ENCODE assay signal across 1 cellular context in the genomic region with DNA sequence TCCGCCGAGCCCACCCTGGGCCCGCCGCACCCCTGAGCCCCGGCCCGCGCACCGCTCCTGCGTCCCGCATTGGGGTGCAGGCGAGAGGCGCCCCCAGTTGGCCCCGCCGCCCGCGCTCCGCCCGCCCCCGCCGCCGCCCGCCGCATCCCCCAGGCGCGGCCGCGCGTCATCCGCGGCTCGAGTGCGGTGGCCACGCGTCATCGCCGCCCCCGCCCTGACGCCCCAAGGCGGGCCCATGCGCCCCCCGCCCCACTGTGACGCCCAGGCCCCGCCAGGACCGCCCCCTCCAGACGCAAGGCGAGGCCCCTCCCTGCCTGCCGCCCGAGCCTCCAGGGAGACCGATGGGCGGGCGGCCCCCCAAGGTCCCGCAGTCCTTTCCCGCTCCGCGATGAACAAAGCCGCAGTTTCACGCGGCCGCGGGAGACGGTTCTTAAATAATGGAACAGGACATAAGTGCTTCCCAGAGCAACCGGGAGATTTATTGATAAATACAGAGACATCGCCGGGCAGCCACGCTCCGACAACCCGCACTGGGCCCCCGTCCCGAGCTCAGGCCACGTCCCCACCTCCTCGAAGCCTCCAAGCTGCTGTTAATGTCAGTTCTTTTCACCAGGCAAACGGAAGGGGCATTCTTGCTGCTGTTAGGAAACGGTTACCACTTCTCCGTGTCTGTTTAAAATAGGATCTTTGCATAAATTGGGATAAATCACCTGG.
TF ChIP-seq lines count a peak whose summit lies in the region.

A gene with protein sequence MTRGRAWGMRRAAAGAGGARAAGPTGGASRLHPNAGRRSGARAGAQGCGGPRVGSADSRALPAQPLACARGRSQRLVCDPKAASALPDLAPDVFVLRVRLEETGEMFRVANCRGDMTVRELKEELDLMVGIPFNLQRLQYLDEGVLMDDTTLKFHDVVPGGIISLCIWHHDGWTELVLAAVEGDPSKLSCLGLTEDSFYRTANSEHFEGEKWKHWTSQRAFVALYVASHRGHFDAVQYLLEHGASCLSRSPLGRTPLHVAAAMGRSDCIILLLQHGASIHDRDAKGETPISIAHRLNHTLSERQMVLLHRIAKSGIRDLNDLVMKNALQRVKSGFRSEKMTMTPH (minus strand): TSS at position 170 of the 714 bp plus-strand sequence. CDS start 0 bp downstream, at position 170.

TF ChIP-seq in HepG2, 621 proteins besides CTCF, POLR2A, EP300 and RAD21:
- TF ChIP-seq ZNF790 (CRISPR knock-in tag; IDR thresholded peaks at IDR 0.05; ENCODE audit: borderline replicate concordance) (no peak), KLF15 (CRISPR knock-in tag; IDR thresholded peaks at IDR 0.05; ENCODE audit: borderline replicate concordance) (no peak), TOPORS (CRISPR knock-in tag; IDR thresholded peaks at IDR 0.05) (no peak), SPEN (CRISPR knock-in tag; IDR thresholded peaks at IDR 0.05; ENCODE audit: low read depth) (no peak), ZNF207 (IDR thresholded peaks at IDR 0.05; ENCODE audit: borderline replicate concordance) (no peak), MYC (CRISPR knock-in tag; IDR thresholded peaks at IDR 0.05; ENCODE audit: borderline replicate concordance) (no peak), KDM1A (CRISPR knock-in tag; IDR thresholded peaks at IDR 0.05) (no peak), KLF12 (CRISPR knock-in tag; IDR thresholded peaks at IDR 0.05; ENCODE audit: borderline replicate concordance) (no peak), NRL (CRISPR knock-in tag; IDR thresholded peaks at IDR 0.05; ENCODE audit: borderline replicate concordance) (no peak), ZNF878 (CRISPR knock-in tag; IDR thresholded peaks at IDR 0.05) (no peak), ZNF33B (CRISPR knock-in tag; IDR thresholded peaks at IDR 0.05) (no peak)
- TF ChIP-seq, protein P1, sequence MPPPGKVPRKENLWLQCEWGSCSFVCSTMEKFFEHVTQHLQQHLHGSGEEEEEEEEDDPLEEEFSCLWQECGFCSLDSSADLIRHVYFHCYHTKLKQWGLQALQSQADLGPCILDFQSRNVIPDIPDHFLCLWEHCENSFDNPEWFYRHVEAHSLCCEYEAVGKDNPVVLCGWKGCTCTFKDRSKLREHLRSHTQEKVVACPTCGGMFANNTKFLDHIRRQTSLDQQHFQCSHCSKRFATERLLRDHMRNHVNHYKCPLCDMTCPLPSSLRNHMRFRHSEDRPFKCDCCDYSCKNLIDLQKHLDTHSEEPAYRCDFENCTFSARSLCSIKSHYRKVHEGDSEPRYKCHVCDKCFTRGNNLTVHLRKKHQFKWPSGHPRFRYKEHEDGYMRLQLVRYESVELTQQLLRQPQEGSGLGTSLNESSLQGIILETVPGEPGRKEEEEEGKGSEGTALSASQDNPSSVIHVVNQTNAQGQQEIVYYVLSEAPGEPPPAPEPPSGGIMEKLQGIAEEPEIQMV (CRISPR knock-in tag; IDR thresholded peaks at IDR 0.05; ENCODE audit: low read depth), result no peak
- TF ChIP-seq, protein P2, sequence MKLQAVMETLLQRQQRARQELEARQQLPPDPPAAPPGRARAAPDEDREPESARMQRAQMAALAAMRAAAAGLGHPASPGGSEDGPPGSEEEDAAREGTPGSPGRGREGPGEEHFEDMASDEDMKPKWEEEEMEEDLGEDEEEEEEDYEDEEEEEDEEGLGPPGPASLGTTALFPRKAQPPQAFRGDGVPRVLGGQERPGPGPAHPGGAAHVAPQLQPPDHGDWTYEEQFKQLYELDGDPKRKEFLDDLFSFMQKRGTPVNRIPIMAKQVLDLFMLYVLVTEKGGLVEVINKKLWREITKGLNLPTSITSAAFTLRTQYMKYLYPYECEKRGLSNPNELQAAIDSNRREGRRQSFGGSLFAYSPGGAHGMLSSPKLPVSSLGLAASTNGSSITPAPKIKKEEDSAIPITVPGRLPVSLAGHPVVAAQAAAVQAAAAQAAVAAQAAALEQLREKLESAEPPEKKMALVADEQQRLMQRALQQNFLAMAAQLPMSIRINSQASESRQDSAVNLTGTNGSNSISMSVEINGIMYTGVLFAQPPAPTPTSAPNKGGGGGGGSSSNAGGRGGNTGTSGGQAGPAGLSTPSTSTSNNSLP (IDR thresholded peaks at IDR 0.05; ENCODE audit: low read depth, low read length), result no peak
- TF ChIP-seq, protein P3, sequence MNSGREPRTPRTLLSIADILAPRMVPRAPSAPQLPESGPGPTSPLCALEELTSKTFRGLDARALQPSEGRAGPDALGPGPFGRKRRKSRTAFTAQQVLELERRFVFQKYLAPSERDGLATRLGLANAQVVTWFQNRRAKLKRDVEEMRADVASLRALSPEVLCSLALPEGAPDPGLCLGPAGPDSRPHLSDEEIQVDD (CRISPR knock-in tag; IDR thresholded peaks at IDR 0.05; ENCODE audit: borderline replicate concordance), result no peak
